In the genomic region with DNA sequence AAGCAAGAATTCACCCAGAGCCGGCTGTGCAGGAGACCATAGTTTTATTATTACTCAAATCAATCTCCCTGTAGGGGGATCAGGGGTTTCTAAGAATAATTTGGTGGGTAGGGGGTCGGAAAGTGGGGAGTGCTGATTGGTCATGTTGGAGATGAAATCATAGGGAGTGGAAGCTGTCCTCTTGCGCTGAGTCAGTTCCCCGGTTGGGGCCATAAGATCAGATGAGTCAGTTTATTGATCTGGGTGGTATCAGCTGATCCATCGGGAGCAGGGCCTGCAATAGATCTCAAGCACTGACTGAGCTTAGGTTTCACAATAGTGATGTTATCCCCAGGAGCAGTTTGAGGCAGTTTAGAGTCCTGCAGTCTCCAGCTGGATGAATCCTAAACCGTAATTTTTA, we compare ENCODE assay signal across 16 cellular contexts.
A peak's percentile ranks its signal among the peaks of the same experiment; 100 is the strongest.
DNase-seq lines count a peak whose midpoint lies in the region; ATAC-seq and TF ChIP-seq lines count a peak whose summit lies in the region.
"Had no signal": no experiment of that assay in that cellular context is flagged by ENCODE, and none has a peak within 500 bp of the region (broad histone marks: within the 10 kb centered on the region; RNA-seq: fewer than 3 reads in every experiment).

No MANE protein-coding gene starts in this region.

- no peak overlapping the region for H2AFZ ChIP-seq in smooth muscle cell (ENCODE audit: low read depth)

- peaks cover 26% of the 10 kb centered on the region for H3K9me3 ChIP-seq in HUES64 (ENCODE audit: insufficient read depth, low read depth, low read length)
- no peaks in the 10 kb centered on the region for H3K9me3 ChIP-seq in endocrine pancreas (ENCODE audit: control insufficient read depth, low read length)
- peaks cover 4% of the 10 kb centered on the region for H3K9me3 ChIP-seq in iPS-18a (ENCODE audit: control insufficient read depth, low read depth, low read length)
- no peaks in the 10 kb centered on the region for H3K9me3 ChIP-seq in smooth muscle cell (replicated peaks; ENCODE audit: low read depth)
- H3K9me3 ChIP-seq: BE2C had no signal

- no peak for TF ChIP-seq CTCF in smooth muscle cell (IDR thresholded peaks at IDR 0.05; ENCODE audit: borderline replicate concordance, insufficient read depth, poor library complexity, severe bottlenecking)

- H3K4me3 ChIP-seq in HUES64 (ENCODE audit: low read length) = peak overlapping the region; percentile 59
- peak overlapping the region; percentile 29 for H3K4me3 ChIP-seq in endocrine pancreas (ENCODE audit: control insufficient read depth, insufficient read depth, low read length)
- H3K4me3 ChIP-seq in iPS-18a (ENCODE audit: low read length) = peak overlapping the region; percentile 55
- peak overlapping the region; percentile 56 for H3K4me3 ChIP-seq in smooth muscle cell
- H3K4me3 ChIP-seq: stomach had no signal

- peaks cover 33% of the 10 kb centered on the region for H3K4me1 ChIP-seq in HUES64 (ENCODE audit: insufficient read depth, low read length)
- H3K4me1 ChIP-seq in endocrine pancreas (ENCODE audit: control insufficient read depth, insufficient read depth, low read length) = no peaks in the 10 kb centered on the region
- H3K4me1 ChIP-seq in iPS-18a (ENCODE audit: control insufficient read depth, low read depth, low read length) = peaks cover 22% of the 10 kb centered on the region
- H3K4me1 ChIP-seq in smooth muscle cell (ENCODE audit: low read depth) = peaks cover 9% of the 10 kb centered on the region
- H3K4me1 ChIP-seq: BE2C, stomach had no signal

- 50% methylated on average over 5 of the region's 6 CpGs for WGBS in HUES64
- 35% methylated on average over 6 of the region's 6 CpGs for WGBS in smooth muscle cell (ENCODE audit: low lambda C conversion rate)

- H3F3A ChIP-seq in smooth muscle cell (ENCODE audit: low read depth) = no peaks in the 10 kb centered on the region

- ATAC-seq in GM18520 (IDR thresholded peaks at IDR 0.05; ENCODE audit: unreplicated experiment) = no peak
- ATAC-seq: activated T-cell treated with anti-CD3 and anti-CD28 coated beads, Interleukin-2, amount 50 U/mL, for 72 hours had no signal

- H3K9ac ChIP-seq in HUES64 (ENCODE audit: low read depth, low read length) (peak overlapping the region; percentile 88), endocrine pancreas (ENCODE audit: control insufficient read depth, insufficient read depth, low read length) (no peak overlapping the region), iPS-18a (ENCODE audit: low read length) (peak overlapping the region; percentile 73), smooth muscle cell (ENCODE audit: low read depth) (peak overlapping the region; percentile 73)

- H3K27ac ChIP-seq in HUES64 (ENCODE audit: low read depth, low read length) (peak overlapping the region; percentile 98), iPS-18a (ENCODE audit: low read length) (peak overlapping the region; percentile 80), smooth muscle cell (ENCODE audit: low read depth) (peak overlapping the region; percentile 95)
- H3K27ac ChIP-seq: stomach had no signal

- DNase-seq in smooth muscle cell (lab: John Stamatoyannopoulos, UW; ENCODE audit: unreplicated experiment) (no peak), NCI-H524 treated with DMSO at 0.1 percent for 48 hours (lab: John Stamatoyannopoulos, UW) (no peak), HuH-7 (ENCODE audit: low spot score) (no peak)
- DNase-seq: activated CD4-positive, alpha-beta T cell treated with anti-CD3 and anti-CD28 coated beads, Interleukin-2, amount 50 U/mL, for 1 hour; activated naive CD8-positive, alpha-beta T cell treated with anti-CD3 and anti-CD28 coated beads, Interleukin-2, amount 10 ng/mL, durations not matched to agents 7 days and 5 days; activated T-cell treated with anti-CD3 and anti-CD28 coated beads, Interleukin-2, amount 50 U/mL, for 72 hours; BE2C; cerebellar nuclear complex; Karpas-422; NCI-H1417 treated with DMSO at 0.1 percent for 48 hours; stimulated activated CD4-positive, alpha-beta T cell treated with anti-CD3 and anti-CD28 coated beads, Interleukin-12 subunit alpha, Interleukin-12 subunit beta, amount 100 ng/mL, for 4 hours; stomach had no signal

- H3K36me3 ChIP-seq in HUES64 (ENCODE audit: insufficient read depth, low read length) (no peaks in the 10 kb centered on the region), endocrine pancreas (ENCODE audit: control insufficient read depth, insufficient read depth, low read length) (no peaks in the 10 kb centered on the region), iPS-18a (ENCODE audit: control insufficient read depth, low read depth, low read length) (no peaks in the 10 kb centered on the region), smooth muscle cell (ENCODE audit: low read depth) (no peaks in the 10 kb centered on the region)
- H3K36me3 ChIP-seq: BE2C, stomach had no signal

- H4K20me1 ChIP-seq in smooth muscle cell (ENCODE audit: low read depth) = no peaks in the 10 kb centered on the region

- H3K27me3 ChIP-seq in HUES64 (ENCODE audit: insufficient read depth, low read length) (no peaks in the 10 kb centered on the region), endocrine pancreas (ENCODE audit: control insufficient read depth, insufficient read depth, low read length) (no peaks in the 10 kb centered on the region), iPS-18a (ENCODE audit: control insufficient read depth, insufficient read depth, low read length) (no peaks in the 10 kb centered on the region), smooth muscle cell (ENCODE audit: low read depth) (no peaks in the 10 kb centered on the region)
- H3K27me3 ChIP-seq: BE2C had no signal

- peak overlapping the region; percentile 80 for H3K4me2 ChIP-seq in smooth muscle cell

- H3K79me2 ChIP-seq in smooth muscle cell (ENCODE audit: low read depth) = peaks cover 11% of the 10 kb centered on the region
